18 cellular contexts compared by ENCODE assay signal in genomic region chr6:56807992-56808342, GRCh38.
DNase-seq lines count a peak whose midpoint lies in the region; ATAC-seq and TF ChIP-seq lines count a peak whose summit lies in the region.
"Had no signal": no experiment of that assay in that cellular context is flagged by ENCODE, and none has a peak within 500 bp of the region (broad histone marks: within the 10 kb centered on the region; RNA-seq: fewer than 3 reads in every experiment).

No MANE protein-coding gene starts in this region.

- intact Hi-C loops in heart left ventricle (cut with DNase I) = loop anchor here in 2 of 10 donors (5.0 kb wide), 1 partner anchor 34 kb away; no protein-coding TSS in a partner anchor
- intact Hi-C loops in left cardiac atrium (cut with DNase I) = no loop called here
- intact Hi-C loops in Panc1 (cut with micrococcal nuclease; ENCODE audit: unreplicated experiment) = no loop called here

- in situ Hi-C loops in Panc1 (cut with HindIII; ENCODE audit: low pct_unique_long_range_greater_than_20kb, low sequenced_read_pairs) = no loop called here
- in situ Hi-C loops in HAP-1 (cut with MboI; ENCODE audit: low sequenced_read_pairs) = no loop called here

- peaks cover 8 to 79% (median 35%) of the 10 kb centered on the region in 12 donors for H3K4me1 ChIP-seq in heart left ventricle
- peaks cover 61% of the 10 kb centered on the region for H3K4me1 ChIP-seq in Panc1 (ENCODE audit: control insufficient read depth, insufficient read depth, low read length)
- peaks cover 64% of the 10 kb centered on the region for H3K4me1 ChIP-seq in skeletal muscle satellite cell (ENCODE audit: control insufficient read depth, insufficient read depth, low read length)
- H3K4me1 ChIP-seq in HAP-1 = peaks cover 31% of the 10 kb centered on the region

- peak overlapping the region; percentile 37 for H3K9ac ChIP-seq in skeletal muscle satellite cell (ENCODE audit: low read depth, low read length)

- CTCF ChIA-PET in Panc1 (lab: Charles Lee) = no interaction called here

- ATAC-seq in heart left ventricle (no peak), left cardiac atrium (no peak), Panc1 (no peak), HG02571 (IDR thresholded peaks at IDR 0.05; ENCODE audit: unreplicated experiment) (no peak), GM19463 (IDR thresholded peaks at IDR 0.05; ENCODE audit: unreplicated experiment) (no peak)

- H3K27ac ChIP-seq in heart left ventricle (peak overlapping the region in 9 of 12 donors; percentile 1 to 64 (median 35)), Panc1 (ENCODE audit: low read length) (peak overlapping the region; percentile 25; the same call in 1 of the 2 replicates)

- TF ChIP-seq CTCF in heart left ventricle (IDR thresholded peaks at IDR 0.05) = no peak
- TF ChIP-seq CTCF in Panc1 (IDR thresholded peaks at IDR 0.05) = no peak
- no peak for TF ChIP-seq CTCF in epithelial cell of esophagus (IDR thresholded peaks at IDR 0.05; ENCODE audit: insufficient read depth, low read depth, low read length, missing control alignments)

- H3K4me2 ChIP-seq in skeletal muscle satellite cell (ENCODE audit: low read length) = peak overlapping the region; percentile 19

- POLR2A ChIA-PET in Panc1 (lab: Charles Lee) = interaction anchor here (0.6 kb wide), 1 partner anchor 13 kb away, joined by 4 read pairs; no protein-coding TSS in a partner anchor

- H3K36me3 ChIP-seq in heart left ventricle = no peaks in the 10 kb centered on the region
- H3K36me3 ChIP-seq in Panc1 (ENCODE audit: control insufficient read depth, insufficient read depth, low read length) = no peaks in the 10 kb centered on the region
- H3K36me3 ChIP-seq in skeletal muscle satellite cell (ENCODE audit: insufficient read depth, low read length) = peaks cover 4% of the 10 kb centered on the region
- no peaks in the 10 kb centered on the region for H3K36me3 ChIP-seq in HAP-1 (replicated peaks)

- H3K9me3 ChIP-seq in heart left ventricle = no peaks in the 10 kb centered on the region
- H3K9me3 ChIP-seq in Panc1 (ENCODE audit: control insufficient read depth, insufficient read depth, low read depth, low read length) = no peaks in the 10 kb centered on the region
- no peaks in the 10 kb centered on the region for H3K9me3 ChIP-seq in skeletal muscle satellite cell (replicated peaks; ENCODE audit: low read length)
- H3K9me3 ChIP-seq in HAP-1 = no peaks in the 10 kb centered on the region

- no peak for DNase-seq in heart left ventricle
- no peak for DNase-seq in left cardiac atrium
- no peak for DNase-seq in Panc1 (ENCODE audit: low read depth, low spot score)
- DNase-seq in epithelial cell of esophagus (ENCODE audit: low read depth) = peak; percentile 37
- no peak for DNase-seq in HAP-1 (ENCODE audit: low spot score in 2 of 2)
- DNase-seq: activated CD4-positive, alpha-beta T cell treated with anti-CD3 and anti-CD28 coated beads, Interleukin-2, amount 50 U/mL, for 48 hours; activated T-cell treated with anti-CD3 and anti-CD28 coated beads, Interleukin-2, amount 50 U/mL, for 1 hour; DND-41; naive B cell; NCI-H1930; NCI-H524; OCI-M1; posterior cingulate gyrus; stimulated activated CD4-positive, alpha-beta T cell treated with anti-CD3 and anti-CD28 coated beads, Interleukin-12 subunit alpha, Interleukin-12 subunit beta, amount 100 ng/mL, for 4 hours; stimulated activated naive CD4-positive, alpha-beta T cell treated with Interleukin-2 at 50 U/mL for 16 hours had no signal

- H3K4me3 ChIP-seq in heart left ventricle = no peak overlapping the region
- no peak overlapping the region for H3K4me3 ChIP-seq in Panc1 (ENCODE audit: low read depth in 2 of 2, low read length in 2 of 2)
- no peak overlapping the region for H3K4me3 ChIP-seq in epithelial cell of esophagus (ENCODE audit: low read length)
- no peak overlapping the region for H3K4me3 ChIP-seq in skeletal muscle satellite cell (ENCODE audit: low read length)
- no peak overlapping the region for H3K4me3 ChIP-seq in HAP-1

- BruUV-seq in Panc1 (replicated peaks; lab: Mats Ljungman, UMichigan) = no TSS peak

- WGBS in heart left ventricle, 4 donors = 73 to 75% (median 73%) methylated on average over 4 of the region's 4 CpGs

- TF ChIP-seq POLR2A in heart left ventricle (IDR thresholded peaks at IDR 0.05) = no peak

- H3K27me3 ChIP-seq in heart left ventricle (no peaks in the 10 kb centered on the region), Panc1 (ENCODE audit: control insufficient read depth, insufficient read depth, low read length) (no peaks in the 10 kb centered on the region), skeletal muscle satellite cell (ENCODE audit: control insufficient read depth, insufficient read depth, low read length) (no peaks in the 10 kb centered on the region), HAP-1 (ENCODE audit: low read depth) (no peaks in the 10 kb centered on the region)
